ENCODE assay signal across 30 cellular contexts in genomic region chr1:69290266-69290665, GRCh38.
DNase-seq lines count a peak whose midpoint lies in the region; ATAC-seq and TF ChIP-seq lines count a peak whose summit lies in the region.
"Had no signal": no experiment of that assay in that cellular context is flagged by ENCODE, and none has a peak within 500 bp of the region (broad histone marks: within the 10 kb centered on the region; RNA-seq: fewer than 3 reads in every experiment).

No MANE protein-coding gene starts in this region.

- POLR2A ChIA-PET in T-cell (lab: Charles Lee): no interaction called here

- H3K4me1 Mint-ChIP-seq in nephron progenitor cell (peaks cover 16% of the 10 kb centered on the region), T-cell (no peaks in the 10 kb centered on the region)
- H3K4me1 Mint-ChIP-seq: activated B cell treated with CpG ODN at 0.5 μM for 24 hours; activated T-helper 17 cell treated with anti-CD3 and anti-CD28 coated beads, Interleukin-2, amount 50 U/mL, for 72 hours; stimulated activated naive CD8-positive, alpha-beta T cell treated with anti-CD3 and anti-CD28 coated beads, Interleukin-15, amount 100 ng/mL, for 72 hours had no signal

- H3K9me3 Mint-ChIP-seq in nephron progenitor cell (no peaks in the 10 kb centered on the region), T-cell (peaks cover 3 to 10% (median 4%) of the 10 kb centered on the region in 3 donors)
- H3K9me3 Mint-ChIP-seq: activated B cell treated with CpG ODN at 0.5 μM for 24 hours; activated naive CD4-positive, alpha-beta T cell treated with anti-CD3 and anti-CD28 coated beads, Interleukin-2, amount 50 U/mL, for 24 hours; brain; stimulated activated naive CD8-positive, alpha-beta T cell treated with anti-CD3 and anti-CD28 coated beads, Interleukin-15, amount 100 ng/mL, for 72 hours; type B pancreatic cell had no signal

- H3K27me3 ChIP-seq in brain microvascular endothelial cell (replicated peaks): no peaks in the 10 kb centered on the region
- H3K27me3 ChIP-seq: BLaER1 treated with 17β-estradiol and CSF1 and Interleukin-3, amounts not matched to agents 10 nM and 100 nM; right lobe of liver had no signal

- DNase-seq in AG20443 (ENCODE audit: low spot score) (peak; percentile 8), NCI-H226 (peak; percentile 66), brain microvascular endothelial cell (peak; percentile 40), nephron progenitor cell (no peak), NCI-H1930 (lab: John Stamatoyannopoulos, UW) (no peak), T-cell (no peak)
- DNase-seq: activated B cell treated with CpG ODN at 0.5 μM for 24 hours; activated CD4-positive, alpha-beta T cell treated with anti-CD3 and anti-CD28 coated beads, Interleukin-2, amount 50 U/mL, for 4 hours; activated CD8-positive, alpha-beta memory T cell treated with anti-CD3 and anti-CD28 coated beads, Interleukin-2, amount 50 U/mL, for 4 hours; Caco-2; DMS79 treated with DMSO at 0.1 percent for 48 hours; effector CD8-positive, alpha-beta T cell; erythroblast; H7; NCI-H1048; NCI-H187 treated with DMSO at 0.1 percent for 48 hours; NCI-H69; right lobe of liver; stimulated activated naive CD8-positive, alpha-beta T cell treated with anti-CD3 and anti-CD28 coated beads, Interleukin-15, amount 100 ng/mL, for 72 hours had no signal

- no peaks in the 10 kb centered on the region for H3K36me3 ChIP-seq in brain microvascular endothelial cell (replicated peaks)
- H3K36me3 ChIP-seq: BLaER1 treated with 17β-estradiol and CSF1 and Interleukin-3, amounts not matched to agents 10 nM and 100 nM; right lobe of liver had no signal

- H3K36me3 Mint-ChIP-seq in nephron progenitor cell (ENCODE audit: low read depth) (no peaks in the 10 kb centered on the region), T-cell (no peaks in the 10 kb centered on the region)
- H3K36me3 Mint-ChIP-seq: activated naive CD4-positive, alpha-beta T cell treated with anti-CD3 and anti-CD28 coated beads, Interleukin-2, amount 50 U/mL, for 24 hours; brain; natural killer cell treated with Interleukin-12 subunit alpha and Interleukin-12 subunit beta and Interleukin-15 and Interleukin-18, amount 100 ng/mL, for 72 hours; type B pancreatic cell had no signal

- CTCF ChIA-PET in T-cell (lab: Charles Lee): no interaction called here

- H3K27ac ChIP-seq in brain microvascular endothelial cell: no peak overlapping the region
- H3K27ac ChIP-seq: BLaER1 treated with 17β-estradiol and CSF1 and Interleukin-3, amounts not matched to agents 10 nM and 100 nM; parathyroid adenoma; right lobe of liver; RWPE1 had no signal

- peak overlapping the region; percentile 1 for H3K27ac Mint-ChIP-seq in nephron progenitor cell
- no peak overlapping the region for H3K27ac Mint-ChIP-seq in T-cell
- H3K27ac Mint-ChIP-seq: activated B cell treated with CpG ODN at 0.5 μM for 24 hours; activated naive CD4-positive, alpha-beta T cell treated with anti-CD3 and anti-CD28 coated beads, Interleukin-2, amount 50 U/mL, for 24 hours; activated T-helper 17 cell treated with anti-CD3 and anti-CD28 coated beads, Interleukin-2, amount 50 U/mL, for 72 hours; natural killer cell treated with Interleukin-12 subunit alpha and Interleukin-12 subunit beta and Interleukin-15 and Interleukin-18, amount 100 ng/mL, for 72 hours; stimulated activated naive CD8-positive, alpha-beta T cell treated with anti-CD3 and anti-CD28 coated beads, Interleukin-15, amount 100 ng/mL, for 72 hours; type B pancreatic cell had no signal

- ATAC-seq in HG03354 (IDR thresholded peaks at IDR 0.05; ENCODE audit: poor library complexity, severe bottlenecking, unreplicated experiment) (no peak), HG03095 (IDR thresholded peaks at IDR 0.05; ENCODE audit: unreplicated experiment) (no peak), T-cell (replicated peaks in 1 of 4) (no peak)
- ATAC-seq: activated T-helper 17 cell treated with anti-CD3 and anti-CD28 coated beads, Interleukin-2, amount 50 U/mL, for 72 hours; HepG2; natural killer cell treated with Interleukin-12 subunit alpha and Interleukin-12 subunit beta and Interleukin-15 and Interleukin-18, amount 100 ng/mL, for 72 hours; right lobe of liver; stimulated activated naive CD8-positive, alpha-beta T cell treated with anti-CD3 and anti-CD28 coated beads, Interleukin-15, amount 100 ng/mL, for 72 hours had no signal

- no peak overlapping the region for H3K4me3 ChIP-seq in brain microvascular endothelial cell (ENCODE audit: low read depth, low read length)
- H3K4me3 ChIP-seq: BLaER1 treated with 17β-estradiol and CSF1 and Interleukin-3, amounts not matched to agents 10 nM and 100 nM; right lobe of liver had no signal

- in situ Hi-C loops in brain microvascular endothelial cell (cut with HindIII; ENCODE audit: low pct_ligation_motif_present, low sequenced_read_pairs): no loop called here

- H3K4me3 Mint-ChIP-seq in nephron progenitor cell (no peak overlapping the region), T-cell (no peak overlapping the region)
- H3K4me3 Mint-ChIP-seq: activated B cell treated with CpG ODN at 0.5 μM for 24 hours; activated naive CD4-positive, alpha-beta T cell treated with anti-CD3 and anti-CD28 coated beads, Interleukin-2, amount 50 U/mL, for 24 hours; activated T-helper 17 cell treated with anti-CD3 and anti-CD28 coated beads, Interleukin-2, amount 50 U/mL, for 72 hours; brain; natural killer cell treated with Interleukin-12 subunit alpha and Interleukin-12 subunit beta and Interleukin-15 and Interleukin-18, amount 100 ng/mL, for 72 hours; stimulated activated naive CD8-positive, alpha-beta T cell treated with anti-CD3 and anti-CD28 coated beads, Interleukin-15, amount 100 ng/mL, for 72 hours; type B pancreatic cell had no signal

- TF ChIP-seq CTCF in brain microvascular endothelial cell (IDR thresholded peaks at IDR 0.05; ENCODE audit: low read depth, low read length, missing control alignments): no peak
- TF ChIP-seq CTCF in nephron progenitor cell (IDR thresholded peaks at IDR 0.05): no peak

- H3K27me3 Mint-ChIP-seq in nephron progenitor cell (ENCODE audit: low read depth, poor library complexity): no peaks in the 10 kb centered on the region
- no peaks in the 10 kb centered on the region for H3K27me3 Mint-ChIP-seq in T-cell
- H3K27me3 Mint-ChIP-seq: activated B cell treated with CpG ODN at 0.5 μM for 24 hours; activated naive CD4-positive, alpha-beta T cell treated with anti-CD3 and anti-CD28 coated beads, Interleukin-2, amount 50 U/mL, for 24 hours; activated T-helper 17 cell treated with anti-CD3 and anti-CD28 coated beads, Interleukin-2, amount 50 U/mL, for 72 hours; brain; natural killer cell treated with Interleukin-12 subunit alpha and Interleukin-12 subunit beta and Interleukin-15 and Interleukin-18, amount 100 ng/mL, for 72 hours; stimulated activated naive CD8-positive, alpha-beta T cell treated with anti-CD3 and anti-CD28 coated beads, Interleukin-15, amount 100 ng/mL, for 72 hours had no signal

Comparison
In these comparisons a context has a peak if more than half of its experiments do, and no peak if none do; other contexts are left out.
1. DNase-seq: peak in AG20443 (single experiment), NCI-H226 (single experiment) and brain microvascular endothelial cell (single experiment); none in nephron progenitor cell (single experiment), NCI-H1930 (0 of 2) and T-cell (0 of 34).